ENCODE assay signal across 9 cellular contexts in genomic region chr2:11583840-11584529, GRCh38. TPM values are rescaled to one million over a fixed set of nuclear protein-coding genes. Genes with fewer than 3 reads are reported as not detected.
DNase-seq lines count a peak whose midpoint lies in the region; ATAC-seq, FAIRE-seq and TF ChIP-seq lines count a peak whose summit lies in the region.
"Had no signal": no experiment of that assay in that cellular context is flagged by ENCODE, and none has a peak within 500 bp of the region (broad histone marks: within the 10 kb centered on the region; RNA-seq: fewer than 3 reads in every experiment).

No MANE protein-coding gene starts in this region.

- H3K27ac Mint-ChIP-seq in activated T-helper 2 cell treated with anti-CD3 and anti-CD28 coated beads, Interferon-gamma antibody, Interleukin-2, Interleukin-4, amounts not matched to agents 10 μg/mL and 5 μg/mL and 100 μg/mL, durations not matched to agents 14 hours and 24 hours and 36 hours, result peak overlapping the region; percentile 47

- peaks cover under 1% of the 10 kb centered on the region for H3K4me1 ChIP-seq in parathyroid adenoma
- peaks cover 0 to 52% (median 10%) of the 10 kb centered on the region in 4 donors for H3K4me1 ChIP-seq in tibial nerve

- no peak for TF ChIP-seq POLR2A in tibial nerve (IDR thresholded peaks at IDR 0.05)

- no peaks in the 10 kb centered on the region for H3K36me3 Mint-ChIP-seq in activated T-helper 2 cell treated with anti-CD3 and anti-CD28 coated beads, Interferon-gamma antibody, Interleukin-2, Interleukin-4, amounts not matched to agents 10 μg/mL and 5 μg/mL and 100 μg/mL, durations not matched to agents 14 hours and 24 hours and 36 hours (ENCODE audit: low read depth)

- H3K4me3 ChIP-seq in parathyroid adenoma (ENCODE audit: low read depth, low read length) (no peak overlapping the region), tibial nerve (no peak overlapping the region)

- no peak overlapping the region for H3K4me3 Mint-ChIP-seq in activated T-helper 2 cell treated with anti-CD3 and anti-CD28 coated beads, Interferon-gamma antibody, Interleukin-2, Interleukin-4, amounts not matched to agents 10 μg/mL and 5 μg/mL and 100 μg/mL, durations not matched to agents 14 hours and 24 hours and 36 hours (ENCODE audit: low read depth)

- peak; percentile 76 for ATAC-seq in GM21526 (IDR thresholded peaks at IDR 0.05; ENCODE audit: low FRiP score, unreplicated experiment)

- DNase-seq in DMS53 treated with DMSO at 0.1 percent for 48 hours (lab: John Stamatoyannopoulos, UW; ENCODE audit: unreplicated experiment), result peak; percentile 68
- DNase-seq in HuH-7 (ENCODE audit: low spot score), result peak; percentile 89
- DNase-seq in RPMI8226, result peak; percentile 78
- DNase-seq in activated T-helper 2 cell treated with anti-CD3 and anti-CD28 coated beads, Interferon-gamma antibody, Interleukin-2, Interleukin-4, amounts not matched to agents 10 μg/mL and 5 μg/mL and 100 μg/mL, durations not matched to agents 14 hours and 24 hours and 36 hours (ENCODE audit: low spot score), result peak; percentile 55
- peak; percentile 50 to 76 for DNase-seq in frontal cortex (ENCODE audit: low spot score in 2 of 2)
- DNase-seq in tibial nerve (ENCODE audit: low spot score in 2 of 2), result peak; percentile 65 to 90

- no peak for FAIRE-seq in frontal cortex (lab: Jason Lieb, UNC)

- H3K79me2 ChIP-seq in parathyroid adenoma, result no peaks in the 10 kb centered on the region

- H2AFZ ChIP-seq in parathyroid adenoma, result no peak overlapping the region

- no peak overlapping the region for H3K27ac ChIP-seq in parathyroid adenoma
- peak overlapping the region in 2 of 4 donors; percentile 82 to 85 for H3K27ac ChIP-seq in tibial nerve
- H3K27ac ChIP-seq: neutrophil had no signal

- H3K9me3 Mint-ChIP-seq in activated T-helper 2 cell treated with anti-CD3 and anti-CD28 coated beads, Interferon-gamma antibody, Interleukin-2, Interleukin-4, amounts not matched to agents 10 μg/mL and 5 μg/mL and 100 μg/mL, durations not matched to agents 14 hours and 24 hours and 36 hours, result no peaks in the 10 kb centered on the region

- no peak overlapping the region for H3K9ac ChIP-seq in parathyroid adenoma

- TF ChIP-seq CTCF in parathyroid adenoma (IDR thresholded peaks at IDR 0.05), result peak; percentile 74
- TF ChIP-seq CTCF in tibial nerve (IDR thresholded peaks at IDR 0.05), result peak; percentile 70 to 93 (median 88)

- no peak overlapping the region for H3K4me2 ChIP-seq in parathyroid adenoma (ENCODE audit: low read length)

- H3K4me1 Mint-ChIP-seq in activated T-helper 2 cell treated with anti-CD3 and anti-CD28 coated beads, Interferon-gamma antibody, Interleukin-2, Interleukin-4, amounts not matched to agents 10 μg/mL and 5 μg/mL and 100 μg/mL, durations not matched to agents 14 hours and 24 hours and 36 hours (ENCODE audit: low read depth), result peaks cover 13% of the 10 kb centered on the region

- 48 to 49% methylated on average over 14 of the region's 14 CpGs for WGBS in tibial nerve, 2 donors

- TF ChIP-seq EP300 in tibial nerve (IDR thresholded peaks at IDR 0.05), result peak in 1 of 2 donors; percentile 69

- H3K9me3 ChIP-seq in parathyroid adenoma (ENCODE audit: control insufficient read depth, low read length) (no peaks in the 10 kb centered on the region), tibial nerve (no peaks in the 10 kb centered on the region)
- H3K9me3 ChIP-seq: neutrophil had no signal

- intact Hi-C loops in activated T-helper 2 cell treated with anti-CD3 and anti-CD28 coated beads, Interferon-gamma antibody, Interleukin-2, Interleukin-4, amounts not matched to agents 10 μg/mL and 5 μg/mL and 100 μg/mL, durations not matched to agents 14 hours and 24 hours and 36 hours (cut with micrococcal nuclease), result loop anchor here (1.0 to 10.0 kb wide), 5 partner anchors 106 to 752 kb away; no protein-coding TSS in a partner anchor

- H3K27me3 Mint-ChIP-seq in activated T-helper 2 cell treated with anti-CD3 and anti-CD28 coated beads, Interferon-gamma antibody, Interleukin-2, Interleukin-4, amounts not matched to agents 10 μg/mL and 5 μg/mL and 100 μg/mL, durations not matched to agents 14 hours and 24 hours and 36 hours (ENCODE audit: low read depth), result no peaks in the 10 kb centered on the region

- H3K36me3 ChIP-seq in parathyroid adenoma (ENCODE audit: control insufficient read depth, insufficient read depth, low read length) (no peaks in the 10 kb centered on the region), tibial nerve (peaks cover 0 to 25% (median 0%) of the 10 kb centered on the region in 3 donors)
- H3K36me3 ChIP-seq: neutrophil had no signal

- no peaks in the 10 kb centered on the region for H3K27me3 ChIP-seq in parathyroid adenoma (ENCODE audit: control insufficient read depth, insufficient read depth, low read length)
- H3K27me3 ChIP-seq in tibial nerve, result no peaks in the 10 kb centered on the region
- H3K27me3 ChIP-seq: neutrophil had no signal

RNA-seq across cellular contexts. Expression of gene GREB1, which starts 50.1 kb away (rescaled TPM):
- total RNA-seq in activated T-helper 2 cell treated with anti-CD3 and anti-CD28 coated beads, Interferon-gamma antibody, Interleukin-2, Interleukin-4, amounts not matched to agents 10 μg/mL and 5 μg/mL and 100 μg/mL, durations not matched to agents 14 hours and 24 hours and 36 hours, result 0.23 and 0.25 TPM in 2 replicates
- total RNA-seq in frontal cortex, result 3.7 TPM
- total RNA-seq in tibial nerve, result 10 to 100 TPM in 3 of 4 donors, 1 to 10 TPM in 1; 8.1 to 74.3 (median 26.7) TPM
